ENCODE assay signal across 8 cellular contexts in genomic region chr11:117817213-117818035, GRCh38. TPM values are rescaled to one million over a fixed set of nuclear protein-coding genes. Genes with fewer than 3 reads are reported as not detected.
DNase-seq lines count a peak whose midpoint lies in the region; ATAC-seq, FAIRE-seq and TF ChIP-seq lines count a peak whose summit lies in the region.

No MANE protein-coding gene starts in this region.

- H3K36me3 ChIP-seq in HCT116 (ENCODE audit: control insufficient read depth in 1 of 2, insufficient read depth in 2 of 2, low read length in 2 of 2), result no peaks in the 10 kb centered on the region
- peaks cover 2 to 15% of the 10 kb centered on the region in 2 donors for H3K36me3 ChIP-seq in kidney (ENCODE audit: control insufficient read depth in 1 of 2, insufficient read depth in 2 of 2, low read length in 2 of 2)

- peak overlapping the region; percentile 87 for H2AFZ ChIP-seq in HCT116 (ENCODE audit: low read depth, low read length, poor library complexity, severe bottlenecking)

- no peak overlapping the region for H3K4me3 ChIP-seq in HCT116 (replicated peaks in 1 of 2; ENCODE audit: low read depth in 1 of 2, low read length in 2 of 2)
- peak overlapping the region in 1 of 2 donors; percentile 33 for H3K4me3 ChIP-seq in kidney (ENCODE audit: low read length in 2 of 2)

- TF ChIP-seq CTCF in HCT116 (IDR thresholded peaks at IDR 0.05 in 2 of 3, conservative IDR thresholded peaks at IDR 0.05 in 1 of 3; ENCODE audit: borderline replicate concordance in 1 of 3, insufficient read depth in 1 of 3, low read depth in 2 of 3, low read length in 2 of 3), result peak in 2 of 3 experiments; percentile 99; a peak in 4 of 6 replicates
- peak; percentile 99 for TF ChIP-seq CTCF in kidney (IDR thresholded peaks at IDR 0.05; ENCODE audit: borderline replicate concordance, extremely low read depth, insufficient read depth)

- no TSS peak for BruUV-seq in HCT116 (replicated peaks; lab: Mats Ljungman, UMichigan)

- no peak for TF ChIP-seq RAD21 in HCT116 (IDR thresholded peaks at IDR 0.05; ENCODE audit: low read depth)

- intact Hi-C loops in HCT116 (cut with micrococcal nuclease), result loop anchor here (1.0 to 2.0 kb wide), 2 partner anchors 391 to 585 kb away; partner anchors contain the start of genes PCSK7 and RNF214
- intact Hi-C loops in kidney (cut with DNase I), result no loop called here

- H4K20me1 ChIP-seq in HCT116 (ENCODE audit: insufficient read depth), result no peaks in the 10 kb centered on the region

- H3K9me3 Mint-ChIP-seq in central memory CD8-positive, alpha-beta T cell, result no peaks in the 10 kb centered on the region

- H3K36me3 Mint-ChIP-seq in central memory CD8-positive, alpha-beta T cell (ENCODE audit: insufficient read depth), result peaks cover 7% of the 10 kb centered on the region

- H3K4me2 ChIP-seq in HCT116 (ENCODE audit: low read length), result peak overlapping the region; percentile 63

- H3K4me3 Mint-ChIP-seq in central memory CD8-positive, alpha-beta T cell, result peak overlapping the region; percentile 53

- TF ChIP-seq POLR2A in HCT116 (IDR thresholded peaks at IDR 0.05; ENCODE audit: borderline replicate concordance, extremely low read depth, insufficient read depth, insufficient read length), result no peak

- RAD21 ChIA-PET in HCT116 (lab: Charles Lee; ENCODE audit: low non-redundant PET in 1 of 2, low total read pairs in 2 of 2, uncharacterized antibody in 2 of 2, unreplicated experiment in 2 of 2), result interaction anchor here (0.8 to 1.7 kb wide), 7 partner anchors 8 to 391 kb away, joined by 3 to 6 read pairs (median 3); no protein-coding TSS in a partner anchor

- H3K9ac ChIP-seq in HCT116 (ENCODE audit: low read length) (peak overlapping the region; percentile 21; the same call in 1 of the 2 replicates), kidney (ENCODE audit: low read length in 2 of 2) (peak overlapping the region; percentile 67 to 81)

- peak; percentile 72 for ATAC-seq in HCT116
- ATAC-seq in central memory CD8-positive, alpha-beta T cell (replicated peaks; ENCODE audit: extremely low read depth, poor library complexity, severe bottlenecking), result no peak
- no peak for ATAC-seq in GM21576 (IDR thresholded peaks at IDR 0.05; ENCODE audit: unreplicated experiment)

- no peak for FAIRE-seq in kidney (lab: Jason Lieb, UNC)

- H3K4me1 Mint-ChIP-seq in central memory CD8-positive, alpha-beta T cell, result peaks cover 57% of the 10 kb centered on the region

- POLR2A ChIA-PET in HCT116 (lab: Charles Lee), result interaction anchor here (1.0 to 1.6 kb wide), 5 partner anchors 8 to 391 kb away, joined by 3 to 4 read pairs (median 3); no protein-coding TSS in a partner anchor

- H3K27ac ChIP-seq in HCT116 (ENCODE audit: low read depth, low read length), result no peak overlapping the region; the same call in 1 of the 2 replicates
- peak overlapping the region; percentile 79 to 98 for H3K27ac ChIP-seq in kidney (ENCODE audit: low read depth in 2 of 2, low read length in 2 of 2)

- peaks cover 15 to 63% of the 10 kb centered on the region in 2 experiments for H3K4me1 ChIP-seq in HCT116 (ENCODE audit: control insufficient read depth in 1 of 2, insufficient read depth in 2 of 2, low read length in 2 of 2)
- peaks cover 51 to 58% of the 10 kb centered on the region in 2 donors for H3K4me1 ChIP-seq in kidney (ENCODE audit: control insufficient read depth in 1 of 2, insufficient read depth in 1 of 2, low read depth in 1 of 2, low read length in 2 of 2)

- H3K9me3 ChIP-seq in HCT116 (ENCODE audit: control insufficient read depth in 1 of 2, insufficient read depth in 1 of 2, low read depth in 1 of 2, low read length in 2 of 2) (no peaks in the 10 kb centered on the region), kidney (ENCODE audit: control insufficient read depth in 1 of 2, low read length in 2 of 2) (no peaks in the 10 kb centered on the region)

- DNase-seq in DMS114 treated with DMSO at 0.1 percent for 48 hours (lab: John Stamatoyannopoulos, UW; ENCODE audit: unreplicated experiment), result peak; percentile 13
- peak; percentile 63 for DNase-seq in HCT116 (ENCODE audit: low read depth, low spot score)
- DNase-seq in NCI-H2196 treated with DMSO at 0.1 percent for 48 hours (lab: John Stamatoyannopoulos, UW; ENCODE audit: unreplicated experiment), result peak; percentile 56
- DNase-seq in activated CD4-positive, CD25-positive, alpha-beta regulatory T cell (lab: John Stamatoyannopoulos, UW), result peak; percentile 58 to 81 (median 68)
- peak; percentile 78 to 91 for DNase-seq in central memory CD8-positive, alpha-beta T cell (ENCODE audit: low spot score in 2 of 2)
- peak; percentile 95 for DNase-seq in kidney
- DNase-seq in stimulated activated CD4-positive, alpha-beta T cell treated with anti-CD3 and anti-CD28 coated beads, Interleukin-1b, Interleukin-23, amount 100 ng/mL, for 24 hours (ENCODE audit: low read depth in 4 of 4, low spot score in 1 of 4), result peak; percentile 77 to 91 (median 86)

- CTCF ChIA-PET in HCT116 (lab: Charles Lee), result interaction anchor here (0.6 to 10.0 kb wide), 13 partner anchors 9 to 392 kb away, joined by 3 to 224 read pairs (median 5); no protein-coding TSS in a partner anchor

- H3K79me2 ChIP-seq in HCT116 (ENCODE audit: insufficient read depth, low read length), result no peaks in the 10 kb centered on the region

- no peaks in the 10 kb centered on the region for H3K9me2 ChIP-seq in HCT116 (ENCODE audit: insufficient read depth)

- H3K27me3 Mint-ChIP-seq in central memory CD8-positive, alpha-beta T cell, result no peaks in the 10 kb centered on the region

- H3K27me3 ChIP-seq in HCT116 (ENCODE audit: insufficient read depth, low read length), result no peaks in the 10 kb centered on the region

- peak overlapping the region; percentile 86 for H3K27ac Mint-ChIP-seq in central memory CD8-positive, alpha-beta T cell (ENCODE audit: low read depth)

TF ChIP-seq in HCT116, 20 proteins besides CTCF, POLR2A, EP300 and RAD21:
- TF ChIP-seq EZH2phosphoT487 (IDR thresholded peaks at IDR 0.05; ENCODE audit: borderline replicate concordance), result no peak
- no peak for TF ChIP-seq ATF3 (IDR thresholded peaks at IDR 0.05)
- TF ChIP-seq ZFX (IDR thresholded peaks at IDR 0.05), result no peak
- no peak for TF ChIP-seq ZBTB33 (IDR thresholded peaks at IDR 0.05; ENCODE audit: extremely low read depth, insufficient replicate concordance, low read length)
- TF ChIP-seq FOSL1 (IDR thresholded peaks at IDR 0.05; ENCODE audit: low read depth), result no peak
- TF ChIP-seq SP1 (IDR thresholded peaks at IDR 0.05; ENCODE audit: low read depth), result no peak
TF ChIP-seq in HCT116: peak in this region for 0.

RNA-seq across cellular contexts. Expression of gene FXYD2, which starts 7.1 kb away (rescaled TPM):
- 0.52 TPM for total RNA-seq in HCT116 (2021; ENCODE audit: unreplicated experiment)
- polyA plus RNA-seq in HCT116 (2012), result 0.07 and 0.17 TPM in 2 replicates
- total RNA-seq in kidney, result 2,527 TPM
- polyA plus RNA-seq in kidney (ENCODE audit: insufficient read depth, low read depth, low replicate concordance), result 9,664 TPM

RNA-seq across cellular contexts. Expression of gene DSCAML1, which starts 20.4 kb away (rescaled TPM):
- total RNA-seq in HCT116 (2021; ENCODE audit: unreplicated experiment) (not detected), kidney (17.3 TPM)
- 0.01 and 0.03 TPM in 2 replicates for polyA plus RNA-seq in HCT116 (2012)
- 0.95 TPM for polyA plus RNA-seq in kidney (ENCODE audit: insufficient read depth, low read depth, low replicate concordance)

RNA-seq across cellular contexts. Expression of gene FXYD6, which starts 59.0 kb away (rescaled TPM):
- total RNA-seq in HCT116 (2021; ENCODE audit: unreplicated experiment) (2.5 TPM), kidney (62.7 TPM)
- 2.3 and 3.1 TPM in 2 replicates for polyA plus RNA-seq in HCT116 (2012)
- 57.8 TPM for polyA plus RNA-seq in kidney (ENCODE audit: insufficient read depth, low read depth, low replicate concordance)

Comparison
In these comparisons a context has a peak if more than half of its experiments do, and no peak if none do; other contexts are left out.
1. DNase-seq: peak in every context shown above with its lines; median percentile 95 in kidney; 86 in stimulated activated CD4-positive, alpha-beta T cell treated with anti-CD3 and anti-CD28 coated beads, Interleukin-1b, Interleukin-23, amount 100 ng/mL, for 24 hours; 84 in central memory CD8-positive, alpha-beta T cell; 68 in activated CD4-positive, CD25-positive, alpha-beta regulatory T cell; 63 in HCT116; 56 in NCI-H2196 treated with DMSO at 0.1 percent for 48 hours; 13 in DMS114 treated with DMSO at 0.1 percent for 48 hours.
2. RNA of gene FXYD2, which starts 7.1 kb away (total RNA-seq): 2,527 TPM in kidney (single experiment); 0.52 TPM in HCT116 (single experiment); every median in the first group is over 1,000 times any median in the second.
3. RNA of gene DSCAML1, which starts 20.4 kb away (total RNA-seq): 17.3 TPM in kidney (single experiment); not detected in HCT116 (single experiment); every median in the first group is over 10 times any median in the second.
4. RNA of gene FXYD6, which starts 59.0 kb away (total RNA-seq): 62.7 TPM in kidney (single experiment); 2.5 TPM in HCT116 (single experiment); every median in the first group is over 10 times any median in the second.